11 cellular contexts compared by ENCODE assay signal in genomic region chr17:51256101-51256500, GRCh38.
"Had no signal": no experiment of that assay in that cellular context is flagged by ENCODE, and none has a peak within 500 bp of the region (broad histone marks: within the 10 kb centered on the region; RNA-seq: fewer than 3 reads in every experiment).

No MANE protein-coding gene starts in this region.

- H3K36me3 ChIP-seq: adrenal gland, pancreas had no signal

- H3K27me3 ChIP-seq: adrenal gland, esophagus squamous epithelium, pancreas had no signal

- H3K27ac ChIP-seq: adrenal gland had no signal

- H3K4me3 ChIP-seq: esophagus squamous epithelium, pancreas had no signal

- H3K9me3 ChIP-seq: adrenal gland, esophagus squamous epithelium, pancreas had no signal

- DNase-seq: activated CD4-positive, CD25-positive, alpha-beta regulatory T cell; activated naive CD4-positive, alpha-beta T cell treated with Interleukin-2 at 50 U/mL for 16 hours; activated T-cell treated with anti-CD3 and anti-CD28 coated beads for 4 hours; adrenal gland; caudate nucleus; esophagus squamous epithelium; immature natural killer cell; midbrain; pancreas; T-helper 2 cell had no signal

- H3K9me3 Mint-ChIP-seq: immature natural killer cell; stimulated activated effector memory CD8-positive, alpha-beta T cell treated with anti-CD3 and anti-CD28 coated beads, Interleukin-12 subunit alpha, Interleukin-12 subunit beta, amount 100 ng/mL, for 72 hours had no signal

- H3K27ac Mint-ChIP-seq: stimulated activated effector memory CD8-positive, alpha-beta T cell treated with anti-CD3 and anti-CD28 coated beads, Interleukin-12 subunit alpha, Interleukin-12 subunit beta, amount 100 ng/mL, for 72 hours had no signal

- ATAC-seq: pancreas; stimulated activated effector memory CD8-positive, alpha-beta T cell treated with anti-CD3 and anti-CD28 coated beads, Interleukin-12 subunit alpha, Interleukin-12 subunit beta, amount 100 ng/mL, for 72 hours had no signal

- H3K4me3 Mint-ChIP-seq: immature natural killer cell; stimulated activated effector memory CD8-positive, alpha-beta T cell treated with anti-CD3 and anti-CD28 coated beads, Interleukin-12 subunit alpha, Interleukin-12 subunit beta, amount 100 ng/mL, for 72 hours had no signal
